8 cellular contexts compared by ENCODE assay signal in the genomic region with DNA sequence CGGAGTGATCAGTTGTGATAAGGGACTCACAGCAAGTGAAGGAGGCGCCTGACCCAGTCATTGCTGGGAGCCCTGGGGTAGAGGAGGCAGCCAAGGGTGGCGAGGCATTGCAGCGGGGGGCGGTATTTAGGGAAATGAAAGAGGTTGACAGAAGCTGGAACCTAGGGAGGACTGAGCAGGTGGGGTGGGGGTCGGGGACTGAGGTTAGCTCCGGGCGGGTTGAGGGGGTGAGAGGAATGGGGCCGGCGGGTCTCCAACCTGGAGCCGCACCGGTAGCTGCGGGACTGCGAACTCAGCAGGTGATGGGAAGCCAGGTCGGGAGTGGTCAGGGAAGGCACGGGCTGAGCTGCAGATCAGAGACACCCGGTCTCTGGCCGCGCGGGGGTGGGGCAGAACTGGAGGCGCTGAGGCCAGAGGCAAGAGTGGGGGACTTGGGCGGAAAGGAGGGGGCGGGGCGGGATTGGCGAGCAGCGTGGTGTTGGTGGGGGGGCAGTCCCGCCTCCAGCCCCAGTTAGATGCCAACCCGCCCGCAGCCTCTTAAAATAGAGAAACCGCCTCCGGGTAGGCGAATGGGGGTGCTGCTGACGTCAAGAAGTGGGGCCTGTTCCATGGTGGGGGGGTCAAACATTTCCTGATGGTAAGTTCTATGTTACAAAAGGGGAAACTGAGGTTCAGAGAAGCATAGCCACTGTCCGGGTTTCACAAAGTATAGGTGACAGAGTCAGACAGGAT. TPM values are rescaled to one million over a fixed set of nuclear protein-coding genes. Genes with fewer than 3 reads are reported as not detected.
DNase-seq lines count a peak whose midpoint lies in the region; ATAC-seq and TF ChIP-seq lines count a peak whose summit lies in the region.

No MANE protein-coding gene starts in this region.

- peak overlapping the region; percentile 77 for H3K4me2 ChIP-seq in Karpas-422 (ENCODE audit: low read depth, low read length, poor library complexity, severe bottlenecking)

- no peaks in the 10 kb centered on the region for H3K36me3 Mint-ChIP-seq in activated naive CD8-positive, alpha-beta T cell treated with anti-CD3 and anti-CD28 coated beads, Interleukin-2, amount 10 ng/mL, durations not matched to agents 7 days and 5 days
- H3K36me3 Mint-ChIP-seq in natural killer cell treated with Interleukin-12 subunit alpha and Interleukin-12 subunit beta and Interleukin-15 and Interleukin-18, amount 100 ng/mL, for 72 hours: no peaks in the 10 kb centered on the region

- ATAC-seq in GM21528 (IDR thresholded peaks at IDR 0.05; ENCODE audit: low FRiP score, unreplicated experiment): peak; percentile 55
- ATAC-seq in activated naive CD8-positive, alpha-beta T cell treated with anti-CD3 and anti-CD28 coated beads, Interleukin-2, amount 10 ng/mL, durations not matched to agents 7 days and 5 days (ENCODE audit: low read depth): peak; percentile 15
- ATAC-seq in natural killer cell treated with Interleukin-12 subunit alpha and Interleukin-12 subunit beta and Interleukin-15 and Interleukin-18, amount 100 ng/mL, for 72 hours: peak; percentile 2 to 19

- H2AFZ ChIP-seq in Karpas-422 (ENCODE audit: low read length): no peak overlapping the region

- peak overlapping the region; percentile 92 for H3K4me3 Mint-ChIP-seq in activated naive CD8-positive, alpha-beta T cell treated with anti-CD3 and anti-CD28 coated beads, Interleukin-2, amount 10 ng/mL, durations not matched to agents 7 days and 5 days
- H3K4me3 Mint-ChIP-seq in natural killer cell treated with Interleukin-12 subunit alpha and Interleukin-12 subunit beta and Interleukin-15 and Interleukin-18, amount 100 ng/mL, for 72 hours: peak overlapping the region; percentile 86

- POLR2A ChIA-PET in activated naive CD8-positive, alpha-beta T cell treated with anti-CD3 and anti-CD28 coated beads, Interleukin-2, amount 10 ng/mL, durations not matched to agents 7 days and 5 days (lab: Charles Lee): interaction anchor here (0.8 to 2.8 kb wide), 3 partner anchors 11 to 24 kb away, joined by 4 to 35 read pairs (median 5); partner anchors contain the start of gene IL12RB1

- H3K27ac ChIP-seq in Karpas-422 (ENCODE audit: low read length): peak overlapping the region; percentile 88
- H3K27ac ChIP-seq in WERI-Rb-1: no peak overlapping the region

- no peaks in the 10 kb centered on the region for H3K9me3 Mint-ChIP-seq in activated naive CD8-positive, alpha-beta T cell treated with anti-CD3 and anti-CD28 coated beads, Interleukin-2, amount 10 ng/mL, durations not matched to agents 7 days and 5 days
- no peaks in the 10 kb centered on the region for H3K9me3 Mint-ChIP-seq in natural killer cell treated with Interleukin-12 subunit alpha and Interleukin-12 subunit beta and Interleukin-15 and Interleukin-18, amount 100 ng/mL, for 72 hours

- H3K27me3 ChIP-seq in Karpas-422 (ENCODE audit: low read length) (no peaks in the 10 kb centered on the region), WERI-Rb-1 (ENCODE audit: insufficient read depth, low read depth, severe bottlenecking) (no peaks in the 10 kb centered on the region)

- TF ChIP-seq CTCF in GM12865 (IDR thresholded peaks at IDR 0.05; ENCODE audit: insufficient read depth, low read depth, low read length, missing control alignments): no peak
- no peak for TF ChIP-seq CTCF in WERI-Rb-1 (IDR thresholded peaks at IDR 0.05; ENCODE audit: low read depth, low read length)

- peak overlapping the region; percentile 79 for H3K4me3 ChIP-seq in GM12865 (ENCODE audit: low read depth, low read length)
- peak overlapping the region; percentile 73 for H3K4me3 ChIP-seq in Karpas-422 (ENCODE audit: low read length)
- no peak overlapping the region for H3K4me3 ChIP-seq in WERI-Rb-1 (ENCODE audit: low read depth, low read length)

- H4K20me1 ChIP-seq in Karpas-422 (ENCODE audit: insufficient read depth, low read depth, low read length): no peaks in the 10 kb centered on the region

- no peaks in the 10 kb centered on the region for H3K9me2 ChIP-seq in Karpas-422 (replicated peaks; ENCODE audit: insufficient read depth, low read length)

- peak; percentile 96 for DNase-seq in GM12865 (ENCODE audit: low read depth)
- peak; percentile 97 for DNase-seq in Karpas-422
- no peak for DNase-seq in activated naive CD8-positive, alpha-beta T cell treated with anti-CD3 and anti-CD28 coated beads, Interleukin-2, amount 10 ng/mL, durations not matched to agents 7 days and 5 days
- no peak for DNase-seq in natural killer cell treated with Interleukin-12 subunit alpha and Interleukin-12 subunit beta and Interleukin-15 and Interleukin-18, amount 100 ng/mL, for 72 hours (ENCODE audit: low spot score)
- no peak for DNase-seq in WERI-Rb-1
- no peak for DNase-seq in putamen (ENCODE audit: low spot score)
- DNase-seq in NCI-H2107 treated with DMSO at 0.1 percent for 48 hours (lab: John Stamatoyannopoulos, UW; ENCODE audit: unreplicated experiment): no peak

- peaks cover 47% of the 10 kb centered on the region for H3K4me1 ChIP-seq in Karpas-422 (ENCODE audit: low read length)

- no peaks in the 10 kb centered on the region for H3K27me3 Mint-ChIP-seq in activated naive CD8-positive, alpha-beta T cell treated with anti-CD3 and anti-CD28 coated beads, Interleukin-2, amount 10 ng/mL, durations not matched to agents 7 days and 5 days
- H3K27me3 Mint-ChIP-seq in natural killer cell treated with Interleukin-12 subunit alpha and Interleukin-12 subunit beta and Interleukin-15 and Interleukin-18, amount 100 ng/mL, for 72 hours: no peaks in the 10 kb centered on the region

- H3K27ac Mint-ChIP-seq in activated naive CD8-positive, alpha-beta T cell treated with anti-CD3 and anti-CD28 coated beads, Interleukin-2, amount 10 ng/mL, durations not matched to agents 7 days and 5 days: peak overlapping the region; percentile 61
- peak overlapping the region; percentile 26 to 82 for H3K27ac Mint-ChIP-seq in natural killer cell treated with Interleukin-12 subunit alpha and Interleukin-12 subunit beta and Interleukin-15 and Interleukin-18, amount 100 ng/mL, for 72 hours

- H3K9ac ChIP-seq in Karpas-422 (ENCODE audit: low read length): peak overlapping the region; percentile 76

- H3K9me3 ChIP-seq in Karpas-422 (ENCODE audit: low read length): no peaks in the 10 kb centered on the region
- peaks cover 5% of the 10 kb centered on the region for H3K9me3 ChIP-seq in WERI-Rb-1 (ENCODE audit: severe bottlenecking)

- H3K36me3 ChIP-seq in Karpas-422 (ENCODE audit: insufficient read depth, low read length) (no peaks in the 10 kb centered on the region), WERI-Rb-1 (no peaks in the 10 kb centered on the region)

- no peaks in the 10 kb centered on the region for H3K79me2 ChIP-seq in Karpas-422 (ENCODE audit: low read length)

- peaks cover 23% of the 10 kb centered on the region for H3K4me1 Mint-ChIP-seq in activated naive CD8-positive, alpha-beta T cell treated with anti-CD3 and anti-CD28 coated beads, Interleukin-2, amount 10 ng/mL, durations not matched to agents 7 days and 5 days
- H3K4me1 Mint-ChIP-seq in natural killer cell treated with Interleukin-12 subunit alpha and Interleukin-12 subunit beta and Interleukin-15 and Interleukin-18, amount 100 ng/mL, for 72 hours (ENCODE audit: low read depth in 2 of 2): peaks cover 25% of the 10 kb centered on the region in 2 donors

RNA-seq across cellular contexts. Expression of gene MAST3, which starts 1.5 kb away (rescaled TPM):
- total RNA-seq in Karpas-422 (2014; rRNA removed; shearing (Covaris generic); ENCODE audit: low replicate concordance): 7.7 and 17.9 TPM in 2 replicates
- 10 to 100 TPM; 36.7 to 38.3 TPM for total RNA-seq in activated naive CD8-positive, alpha-beta T cell treated with anti-CD3 and anti-CD28 coated beads, Interleukin-2, amount 10 ng/mL, durations not matched to agents 7 days and 5 days
- 10 to 100 TPM; 30.3 to 31.4 TPM for total RNA-seq in natural killer cell treated with Interleukin-12 subunit alpha and Interleukin-12 subunit beta and Interleukin-15 and Interleukin-18, amount 100 ng/mL, for 72 hours

RNA-seq across cellular contexts. Expression of gene IL12RB1, which starts 12.3 kb away (rescaled TPM):
- 6.1 and 9.6 TPM in 2 replicates for total RNA-seq in Karpas-422 (2014; rRNA removed; shearing (Covaris generic); ENCODE audit: low replicate concordance)
- total RNA-seq in activated naive CD8-positive, alpha-beta T cell treated with anti-CD3 and anti-CD28 coated beads, Interleukin-2, amount 10 ng/mL, durations not matched to agents 7 days and 5 days: 10 to 100 TPM; 52.5 to 56.4 TPM
- total RNA-seq in natural killer cell treated with Interleukin-12 subunit alpha and Interleukin-12 subunit beta and Interleukin-15 and Interleukin-18, amount 100 ng/mL, for 72 hours: 100 to 1,000 TPM; 109 to 124 TPM

RNA-seq across cellular contexts. Expression of gene PIK3R2, which starts 53.9 kb away (rescaled TPM):
- total RNA-seq in Karpas-422 (2014; rRNA removed; shearing (Covaris generic); ENCODE audit: low replicate concordance): 5.1 and 5.7 TPM in 2 replicates
- 10 to 100 TPM; 11.4 to 12.9 TPM for total RNA-seq in activated naive CD8-positive, alpha-beta T cell treated with anti-CD3 and anti-CD28 coated beads, Interleukin-2, amount 10 ng/mL, durations not matched to agents 7 days and 5 days
- 10 to 100 TPM; 12.6 to 20.1 TPM for total RNA-seq in natural killer cell treated with Interleukin-12 subunit alpha and Interleukin-12 subunit beta and Interleukin-15 and Interleukin-18, amount 100 ng/mL, for 72 hours

Comparison
In these comparisons a context has a peak if more than half of its experiments do, and no peak if none do; other contexts are left out.
1. DNase-seq: peak in GM12865 (single experiment) and Karpas-422 (single experiment); none in activated naive CD8-positive, alpha-beta T cell treated with anti-CD3 and anti-CD28 coated beads, Interleukin-2, amount 10 ng/mL, durations not matched to agents 7 days and 5 days (single experiment), natural killer cell treated with Interleukin-12 subunit alpha and Interleukin-12 subunit beta and Interleukin-15 and Interleukin-18, amount 100 ng/mL, for 72 hours (single experiment), WERI-Rb-1 (single experiment), putamen (single experiment) and NCI-H2107 treated with DMSO at 0.1 percent for 48 hours (single experiment).
2. Peak in every context shown above with its lines, with median percentiles within 50 percentile points of each other: ATAC-seq.